In genomic region chr2:169362346-169363026, GRCh38 we compare ENCODE assay signal across 8 cellular contexts. TPM values are rescaled to one million over a fixed set of nuclear protein-coding genes. Genes with fewer than 3 reads are reported as not detected.
DNase-seq lines count a peak whose midpoint lies in the region; ATAC-seq and TF ChIP-seq lines count a peak whose summit lies in the region.

Gene LRP2, minus strand, starts transcription at chr2:169362534. Its CDS starts 135 bp downstream, at chr2:169362399.

- DNase-seq in HCT116 (ENCODE audit: low read depth, low spot score), result no peak
- DNase-seq in WERI-Rb-1, result peak; percentile 15
- DNase-seq in endodermal cell, result peak; percentile 77
- DNase-seq in mucosa of gallbladder (ENCODE audit: low spot score), result peak; percentile 33
- peak; percentile 24 for DNase-seq in testis
- DNase-seq in epidermal melanocyte (ENCODE audit: insufficient read length, low spot score), result no peak
- DNase-seq in cerebellar nuclear complex (lab: John Stamatoyannopoulos, UW), result no peak

- H2AFZ ChIP-seq in HCT116 (ENCODE audit: low read depth, low read length, poor library complexity, severe bottlenecking), result peak within 1 kb of the TSS; percentile 56

- no peak for TF ChIP-seq CTCF in HCT116 (IDR thresholded peaks at IDR 0.05 in 2 of 3, conservative IDR thresholded peaks at IDR 0.05 in 1 of 3; ENCODE audit: borderline replicate concordance in 1 of 3, insufficient read depth in 1 of 3, low read depth in 2 of 3, low read length in 2 of 3)
- TF ChIP-seq CTCF in WERI-Rb-1 (IDR thresholded peaks at IDR 0.05; ENCODE audit: low read depth, low read length), result no peak
- TF ChIP-seq CTCF in endodermal cell (conservative IDR thresholded peaks at IDR 0.05), result peak; percentile 14
- no peak for TF ChIP-seq CTCF in testis (IDR thresholded peaks at IDR 0.05)

- H3K4me1 ChIP-seq in HCT116 (ENCODE audit: control insufficient read depth in 1 of 2, insufficient read depth in 2 of 2, low read length in 2 of 2) (peaks cover 2 to 20% of the 10 kb centered on the region in 2 experiments; a peak in 1 of 4 replicates), endodermal cell (ENCODE audit: control insufficient read depth, insufficient read depth, low read length) (peaks cover 5% of the 10 kb centered on the region), testis (peaks cover 25% of the 10 kb centered on the region)

- CTCF ChIA-PET in HCT116 (lab: Charles Lee), result no interaction called here

- H3K27me3 Mint-ChIP-seq in endodermal cell (ENCODE audit: insufficient read depth), result peaks cover 87% of the 10 kb centered on the region

- H3K27ac ChIP-seq in HCT116 (ENCODE audit: low read depth, low read length), result no peak within 1 kb of the TSS
- no peak within 1 kb of the TSS for H3K27ac ChIP-seq in WERI-Rb-1
- peak within 1 kb of the TSS; percentile 8 for H3K27ac ChIP-seq in endodermal cell (ENCODE audit: low read depth, low read length)
- H3K27ac ChIP-seq in testis, result no peak within 1 kb of the TSS

- H3K36me3 ChIP-seq in HCT116 (ENCODE audit: control insufficient read depth in 1 of 2, insufficient read depth in 2 of 2, low read length in 2 of 2) (no peaks in the 10 kb centered on the region), WERI-Rb-1 (no peaks in the 10 kb centered on the region), endodermal cell (ENCODE audit: control insufficient read depth, insufficient read depth, low read length) (no peaks in the 10 kb centered on the region), testis (ENCODE audit: low read depth, missing control alignments) (no peaks in the 10 kb centered on the region)

- intact Hi-C loops in HCT116 (cut with micrococcal nuclease) (no loop called here), testis (cut with DNase I; ENCODE audit: low total_unique reads) (no loop called here)

- H3K4me2 ChIP-seq in HCT116 (ENCODE audit: low read length), result peak within 1 kb of the TSS; percentile 100

- H3K9me3 Mint-ChIP-seq in endodermal cell, result no peaks in the 10 kb centered on the region

- no peaks in the 10 kb centered on the region for H3K79me2 ChIP-seq in HCT116 (ENCODE audit: insufficient read depth, low read length)

- H3K27ac Mint-ChIP-seq in endodermal cell, result no peak within 1 kb of the TSS

- H3K27me3 ChIP-seq in HCT116 (ENCODE audit: insufficient read depth, low read length) (peaks cover 13% of the 10 kb centered on the region; the same call in 1 of the 2 replicates), WERI-Rb-1 (ENCODE audit: insufficient read depth, low read depth, severe bottlenecking) (peaks cover 71% of the 10 kb centered on the region), endodermal cell (ENCODE audit: control insufficient read depth, insufficient read depth, low read length, poor library complexity, severe bottlenecking) (peaks cover 65% of the 10 kb centered on the region), testis (no peaks in the 10 kb centered on the region)

- WGBS in endodermal cell (ENCODE audit: insufficient coverage in 1 of 2, insufficient read length in 1 of 2), 2 experiments, result 0 to 2% methylated on average over 10 to 63 of the region's 63 CpGs
- 1% methylated on average over 31 to 45 of the region's 63 CpGs for WGBS in testis, 2 donors

- ATAC-seq in HCT116, result no peak
- no peak for ATAC-seq in GM19455 (IDR thresholded peaks at IDR 0.05; ENCODE audit: unreplicated experiment)

- TF ChIP-seq POLR2A in HCT116 (IDR thresholded peaks at IDR 0.05; ENCODE audit: borderline replicate concordance, extremely low read depth, insufficient read depth, insufficient read length) (no peak), testis (IDR thresholded peaks at IDR 0.05) (no peak)

- TF ChIP-seq RAD21 in HCT116 (IDR thresholded peaks at IDR 0.05; ENCODE audit: low read depth), result no peak

- H3K4me3 ChIP-seq in HCT116 (replicated peaks in 1 of 2; ENCODE audit: low read depth in 1 of 2, low read length in 2 of 2) (peak within 1 kb of the TSS in 1 of 2 experiments; percentile 71; a peak in 1 of 4 replicates), WERI-Rb-1 (ENCODE audit: low read depth, low read length) (peak within 1 kb of the TSS; percentile 38), endodermal cell (ENCODE audit: low read length) (peak within 1 kb of the TSS; percentile 69), testis (peak within 1 kb of the TSS; percentile 13 to 61)

- peaks cover 4% of the 10 kb centered on the region; the same call in 1 of the 2 replicates for H3K9me2 ChIP-seq in HCT116 (ENCODE audit: insufficient read depth)

- peak within 1 kb of the TSS; percentile 56 for H3K4me3 Mint-ChIP-seq in endodermal cell

- RAD21 ChIA-PET in HCT116 (lab: Charles Lee; ENCODE audit: low non-redundant PET in 1 of 2, low total read pairs in 2 of 2, uncharacterized antibody in 2 of 2, unreplicated experiment in 2 of 2), result no interaction called here

- H3K4me1 Mint-ChIP-seq in endodermal cell, result peaks cover 37% of the 10 kb centered on the region

- no TSS peak for BruUV-seq in HCT116 (replicated peaks; lab: Mats Ljungman, UMichigan)

- POLR2A ChIA-PET in HCT116 (lab: Charles Lee), result no interaction called here

- no peaks in the 10 kb centered on the region for H3K9me3 ChIP-seq in HCT116 (ENCODE audit: control insufficient read depth in 1 of 2, insufficient read depth in 1 of 2, low read depth in 1 of 2, low read length in 2 of 2)
- H3K9me3 ChIP-seq in WERI-Rb-1 (ENCODE audit: severe bottlenecking), result peaks cover 3% of the 10 kb centered on the region
- H3K9me3 ChIP-seq in endodermal cell (ENCODE audit: control insufficient read depth, low read length), result no peaks in the 10 kb centered on the region
- no peaks in the 10 kb centered on the region for H3K9me3 ChIP-seq in testis

- no peaks in the 10 kb centered on the region for H3K36me3 Mint-ChIP-seq in endodermal cell (ENCODE audit: low read depth)

- H3K9ac ChIP-seq in HCT116 (ENCODE audit: low read length) (no peak within 1 kb of the TSS), endodermal cell (ENCODE audit: extremely low read depth, low read length, poor library complexity, severe bottlenecking) (no peak within 1 kb of the TSS)

- no peaks in the 10 kb centered on the region for H4K20me1 ChIP-seq in HCT116 (ENCODE audit: insufficient read depth)

TF ChIP-seq in HCT116, 20 proteins besides CTCF, POLR2A, EP300 and RAD21:
- TF ChIP-seq TCF7L2 (IDR thresholded peaks at IDR 0.05; ENCODE audit: borderline replicate concordance, extremely low read depth, insufficient read depth, insufficient read length), result no peak
- TF ChIP-seq JUND (IDR thresholded peaks at IDR 0.05), result no peak
- TF ChIP-seq SRF (IDR thresholded peaks at IDR 0.05; ENCODE audit: low read depth), result no peak
- TF ChIP-seq SP1 (IDR thresholded peaks at IDR 0.05; ENCODE audit: low read depth), result no peak
- TF ChIP-seq EZH2 (IDR thresholded peaks at IDR 0.05), result no peak
- no peak for TF ChIP-seq CBX3 (IDR thresholded peaks at IDR 0.05; ENCODE audit: low read depth)
- TF ChIP-seq EZH2phosphoT487 (IDR thresholded peaks at IDR 0.05; ENCODE audit: borderline replicate concordance), result no peak
- TF ChIP-seq ZNF274 (IDR thresholded peaks at IDR 0.05; ENCODE audit: low read depth, low read length), result no peak
- no peak for TF ChIP-seq CEBPB (IDR thresholded peaks at IDR 0.05; ENCODE audit: low read depth)
- TF ChIP-seq ATF3 (IDR thresholded peaks at IDR 0.05), result no peak

RNA-seq across cellular contexts. Expression of gene LRP2, which starts in this region (rescaled TPM):
- total RNA-seq in HCT116 (2021; ENCODE audit: unreplicated experiment) (0.20 TPM), endodermal cell (1 to 10 TPM; 2.2 to 3.5 TPM), mucosa of gallbladder (13.6 TPM), testis (1 to 10 TPM; 4.1 to 9.3 TPM)
- 0.02 and 0.14 TPM in 2 replicates for polyA plus RNA-seq in HCT116 (2012)
- 46.9 TPM for polyA plus RNA-seq in endodermal cell (2013, experiment 1 of 2)
- 37.6 TPM for polyA plus RNA-seq in endodermal cell (2013, experiment 2 of 2)
- polyA plus RNA-seq in testis (ENCODE audit: insufficient read depth, low read depth, low replicate concordance), result 3.0 TPM

Comparison
In these comparisons a context has a peak if more than half of its experiments do, and no peak if none do; other contexts are left out.
1. DNase-seq: peak in WERI-Rb-1 (single experiment), endodermal cell (single experiment), mucosa of gallbladder (single experiment) and testis (single experiment); none in HCT116 (single experiment), epidermal melanocyte (single experiment) and cerebellar nuclear complex (0 of 2).